Comparison of ENCODE assay signal across 8 cellular contexts in genomic region chr6:27161946-27162603, GRCh38.
DNase-seq lines count a peak whose midpoint lies in the region; ATAC-seq and TF ChIP-seq lines count a peak whose summit lies in the region.

No MANE protein-coding gene starts in this region.

- DNase-seq in NCI-H2196 (lab: John Stamatoyannopoulos, UW; ENCODE audit: unreplicated experiment) (peak; percentile 47), NCI-H2196 treated with DMSO at 0.1 percent for 48 hours (lab: John Stamatoyannopoulos, UW; ENCODE audit: unreplicated experiment) (no peak), IMR-90 (peak; percentile 81), RPMI8226 (peak; percentile 71), chondrocyte (ENCODE audit: low spot score) (no peak), middle frontal gyrus (ENCODE audit: extremely low spot score, low spot score) (peak; percentile 47), 8988T (no peak)

- CTCF ChIA-PET in IMR-90 (lab: Yijun Ruan, JAX), result interaction anchor here (0.6 to 1.3 kb wide), 4 partner anchors 11 to 526 kb away, joined by 3 to 4 read pairs (median 3); no protein-coding TSS in a partner anchor

- no peak overlapping the region for H3K14ac ChIP-seq in IMR-90 (replicated peaks; ENCODE audit: low read depth, low read length)

- H2AFZ ChIP-seq in IMR-90 (replicated peaks; ENCODE audit: low read length, poor library complexity), result no peak overlapping the region

- no peak overlapping the region for H3K4me3 Mint-ChIP-seq in chondrocyte (ENCODE audit: unreplicated experiment)

- H2BK120ac ChIP-seq in IMR-90 (ENCODE audit: low read depth, low read length), result no peak overlapping the region

- no peak overlapping the region for H3K4ac ChIP-seq in IMR-90 (ENCODE audit: low read depth, low read length)

- TF ChIP-seq CTCF in IMR-90 (conservative IDR thresholded peaks at IDR 0.05; ENCODE audit: low read depth, low read length) (peak; percentile 74), chondrocyte (IDR thresholded peaks at IDR 0.05) (peak; percentile 97)

- dilution Hi-C loops in IMR-90 (cut with HindIII; ENCODE audit: low sequenced_read_pairs, unreplicated experiment), result no loop called here

- H2BK20ac ChIP-seq in IMR-90 (ENCODE audit: low read depth, low read length), result no peak overlapping the region

- H3K4me2 ChIP-seq in IMR-90 (ENCODE audit: low read depth, low read length), result no peak overlapping the region

- H3K9me3 ChIP-seq in IMR-90 (ENCODE audit: control insufficient read depth, insufficient read depth, low read length), result no peaks in the 10 kb centered on the region

- peaks cover under 1% of the 10 kb centered on the region; the same call in 1 of the 2 replicates for H3K4me1 ChIP-seq in IMR-90 (ENCODE audit: control insufficient read depth, insufficient read depth, low read length)

- peak; percentile 71 for TF ChIP-seq RAD21 in IMR-90 (IDR thresholded peaks at IDR 0.05; ENCODE audit: low read length)

- no peaks in the 10 kb centered on the region for H3K27me3 ChIP-seq in IMR-90 (ENCODE audit: control insufficient read depth, insufficient read depth, low read length)

- no peak overlapping the region for H3K9ac ChIP-seq in IMR-90 (ENCODE audit: low read depth, low read length)

- no peak for TF ChIP-seq POLR2A in IMR-90 (IDR thresholded peaks at IDR 0.05; ENCODE audit: low read depth, low read length)

- H3K27ac ChIP-seq in IMR-90 (ENCODE audit: insufficient read depth, low read length), result no peak overlapping the region

- BruUV-seq in IMR-90 (replicated peaks; lab: Mats Ljungman, UMichigan), result no TSS peak

- no peak overlapping the region for H4K91ac ChIP-seq in IMR-90 (ENCODE audit: insufficient read depth, low read depth, low read length)

- WGBS in IMR-90 (ENCODE audit: extremely low coverage in 2 of 2, insufficient read length in 1 of 2), 2 experiments, result no CpG with 5 or more reads among the region's 9 CpGs

- H4K20me1 ChIP-seq in IMR-90 (ENCODE audit: insufficient read depth, low read length), result no peaks in the 10 kb centered on the region

- no peak overlapping the region for H4K8ac ChIP-seq in IMR-90 (ENCODE audit: low read depth in 2 of 2, low read length in 2 of 2)

- H3K27me3 Mint-ChIP-seq in chondrocyte (ENCODE audit: low read depth), result no peaks in the 10 kb centered on the region

- no peaks in the 10 kb centered on the region for H3K79me1 ChIP-seq in IMR-90 (ENCODE audit: low read depth in 1 of 2, low read length in 2 of 2)

- ATAC-seq in IMR-90 (ENCODE audit: low read depth), result peak; percentile 70
- ATAC-seq in GM21717 (IDR thresholded peaks at IDR 0.05; ENCODE audit: unreplicated experiment), result no peak

- in situ Hi-C loops in IMR-90 (cut with MboI; ENCODE audit: low sequenced_read_pairs), result loop anchor here (10.0 kb wide), 1 partner anchor 313 kb away; the partner anchor contains the start of gene ZNF184

- intact Hi-C loops in IMR-90 (cut with micrococcal nuclease), result loop anchor here (1.0 to 10.0 kb wide), 7 partner anchors 75 to 735 kb away; partner anchors contain the start of gene ZNF184

- H2AK9ac ChIP-seq in IMR-90 (replicated peaks; ENCODE audit: low read depth, low read length, poor library complexity), result no peak overlapping the region

- no peak overlapping the region for H3K18ac ChIP-seq in IMR-90 (ENCODE audit: low read depth, low read length)

- POLR2A ChIA-PET in IMR-90 (lab: Charles Lee; ENCODE audit: unreplicated experiment), result no interaction called here

- H3K9me3 Mint-ChIP-seq in chondrocyte (ENCODE audit: low read depth), result no peaks in the 10 kb centered on the region

- H3K4me1 Mint-ChIP-seq in chondrocyte (ENCODE audit: low read depth), result peaks cover 18% of the 10 kb centered on the region

- H2AK5ac ChIP-seq in IMR-90 (ENCODE audit: low read depth, low read length), result no peak overlapping the region

- peak overlapping the region; percentile 61 for H3K27ac Mint-ChIP-seq in chondrocyte (ENCODE audit: unreplicated experiment)

- no peak overlapping the region for H4K5ac ChIP-seq in IMR-90 (ENCODE audit: low read depth, low read length)

- no peak overlapping the region for H3K56ac ChIP-seq in IMR-90 (ENCODE audit: extremely low read depth, insufficient read depth, low read length)

- no peaks in the 10 kb centered on the region for H3K36me3 Mint-ChIP-seq in chondrocyte (ENCODE audit: low read depth)

- H2BK15ac ChIP-seq in IMR-90 (ENCODE audit: low read depth, low read length), result no peak overlapping the region

- H3K36me3 ChIP-seq in IMR-90 (ENCODE audit: control insufficient read depth, insufficient read depth, low read length), result no peaks in the 10 kb centered on the region

- H3K23ac ChIP-seq in IMR-90 (ENCODE audit: low read depth, low read length), result no peak overlapping the region

- H3K9me1 ChIP-seq in IMR-90 (ENCODE audit: insufficient read depth, low read length), result no peaks in the 10 kb centered on the region

- peak overlapping the region; percentile 71 for H2BK5ac ChIP-seq in IMR-90 (ENCODE audit: low read depth, low read length, poor library complexity, severe bottlenecking)

- no peak overlapping the region for H3K4me3 ChIP-seq in IMR-90 (ENCODE audit: insufficient read depth, low read depth, low read length)

TF ChIP-seq in IMR-90, 13 proteins besides CTCF, POLR2A, EP300 and RAD21:
- TF ChIP-seq USF2 (IDR thresholded peaks at IDR 0.05; ENCODE audit: low read depth, low read length) (no peak), NFE2L2 (IDR thresholded peaks at IDR 0.05; ENCODE audit: low read depth, low read length) (no peak), MAFK (IDR thresholded peaks at IDR 0.05; ENCODE audit: low read depth, low read length) (no peak), BHLHE40 (IDR thresholded peaks at IDR 0.05; ENCODE audit: low read depth, low read length) (no peak), MXI1 (IDR thresholded peaks at IDR 0.05; ENCODE audit: borderline replicate concordance, low read depth, low read length) (no peak), FOS (IDR thresholded peaks at IDR 0.05; ENCODE audit: low read depth, low read length) (peak; percentile 80), SMC3 (IDR thresholded peaks at IDR 0.05; ENCODE audit: low read depth, low read length) (peak; percentile 52), CEBPB (IDR thresholded peaks at IDR 0.05; ENCODE audit: low read depth, low read length) (peak; percentile 87), CHD1 (IDR thresholded peaks at IDR 0.05; ENCODE audit: low read depth, low read length) (no peak), MAZ (IDR thresholded peaks at IDR 0.05; ENCODE audit: borderline replicate concordance, low read depth, low read length) (no peak), RFX5 (IDR thresholded peaks at IDR 0.05; ENCODE audit: low read depth, low read length) (no peak), ELK1 (IDR thresholded peaks at IDR 0.05; ENCODE audit: borderline replicate concordance, low read depth, low read length) (no peak), RCOR1 (IDR thresholded peaks at IDR 0.05; ENCODE audit: insufficient replicate concordance, low read length) (no peak)

Comparison
In these comparisons a context has a peak if more than half of its experiments do, and no peak if none do; other contexts are left out.
1. DNase-seq: peak in NCI-H2196 (single experiment), IMR-90 (single experiment), RPMI8226 (single experiment) and middle frontal gyrus (single experiment); none in NCI-H2196 treated with DMSO at 0.1 percent for 48 hours (single experiment), chondrocyte (single experiment) and 8988T (single experiment).